Comparison of ENCODE assay signal across 8 cellular contexts in genomic region chr22:50251472-50252054, GRCh38. TPM values are rescaled to one million over a fixed set of nuclear protein-coding genes. Genes with fewer than 3 reads are reported as not detected.
DNase-seq lines count a peak whose midpoint lies in the region; ATAC-seq and TF ChIP-seq lines count a peak whose summit lies in the region.

No MANE protein-coding gene starts in this region.

- no peak for ATAC-seq in omental fat pad (ENCODE audit: low FRiP score)

- H3K4me1 ChIP-seq in ES-I3 (ENCODE audit: insufficient read depth, low read length) (no peaks in the 10 kb centered on the region), esophagus (ENCODE audit: control insufficient read depth in 2 of 2, insufficient read depth in 2 of 2, low read length in 1 of 2) (peaks cover 7 to 29% of the 10 kb centered on the region in 2 donors)

- 7 to 9% methylated on average over 30 to 35 of the region's 35 CpGs for WGBS in esophagus, 2 donors

- TF ChIP-seq CTCF in RWPE1 (conservative IDR thresholded peaks at IDR 0.05; ENCODE audit: low read depth) (no peak), progenitor cell of endocrine pancreas (IDR thresholded peaks at IDR 0.05; ENCODE audit: unreplicated experiment) (no peak), omental fat pad (IDR thresholded peaks at IDR 0.05) (no peak)

- H3K27me3 ChIP-seq in esophagus (ENCODE audit: control insufficient read depth in 1 of 2, insufficient read depth in 2 of 2, low read length in 2 of 2): no peaks in the 10 kb centered on the region

- peak overlapping the region; percentile 45 for H3K4me3 Mint-ChIP-seq in progenitor cell of endocrine pancreas (ENCODE audit: low read depth)

- peak overlapping the region; percentile 24 for H3K27ac Mint-ChIP-seq in progenitor cell of endocrine pancreas

- CTCF ChIA-PET in RWPE1 (lab: Yijun Ruan, JAX): interaction anchor here (0.6 to 1.5 kb wide), 2 partner anchors 77 to 114 kb away, joined by 3 to 5 read pairs; no protein-coding TSS in a partner anchor

- peak overlapping the region; percentile 55 to 75 for H3K4me3 ChIP-seq in esophagus (ENCODE audit: low read depth in 1 of 2, low read length in 2 of 2)

- DNase-seq in RWPE1 (ENCODE audit: low spot score) (no peak), progenitor cell of endocrine pancreas (ENCODE audit: low spot score, unreplicated experiment) (no peak), SIG-M5 treated with dmso at 0.1 percent for 504 hours (lab: John Stamatoyannopoulos, UW; ENCODE audit: unreplicated experiment) (no peak), mucosa of gallbladder (ENCODE audit: low spot score) (no peak), COLO668 (lab: John Stamatoyannopoulos, UW; ENCODE audit: unreplicated experiment) (no peak), omental fat pad (ENCODE audit: low spot score) (no peak)

- peaks cover 5% of the 10 kb centered on the region for H3K4me1 Mint-ChIP-seq in progenitor cell of endocrine pancreas (ENCODE audit: low read depth)

- H3K9me3 ChIP-seq in ES-I3 (ENCODE audit: control insufficient read depth, insufficient read depth, low read length) (no peaks in the 10 kb centered on the region), esophagus (ENCODE audit: control insufficient read depth in 2 of 2, insufficient read depth in 1 of 2, low read depth in 1 of 2, low read length in 1 of 2) (peaks cover 0 to 2% of the 10 kb centered on the region in 2 donors)

- H3K27me3 Mint-ChIP-seq in progenitor cell of endocrine pancreas: no peaks in the 10 kb centered on the region

- peak overlapping the region; percentile 83; the same call in 1 of the 2 replicates for H3K9ac ChIP-seq in ES-I3 (ENCODE audit: low read depth, low read length)

- POLR2A ChIA-PET in RWPE1 (lab: Yijun Ruan, JAX; ENCODE audit: low non-redundant PET): no interaction called here

- H3K36me3 Mint-ChIP-seq in progenitor cell of endocrine pancreas (ENCODE audit: insufficient read depth): peaks cover 1% of the 10 kb centered on the region

- no peaks in the 10 kb centered on the region for H3K9me3 Mint-ChIP-seq in progenitor cell of endocrine pancreas (ENCODE audit: low read depth)

- H3K36me3 ChIP-seq in ES-I3 (ENCODE audit: insufficient read depth, low read length): no peaks in the 10 kb centered on the region
- H3K36me3 ChIP-seq in esophagus (ENCODE audit: control insufficient read depth in 2 of 2, insufficient read depth in 2 of 2, low read length in 1 of 2): peaks cover 0 to 16% of the 10 kb centered on the region in 2 donors

- H3K27ac ChIP-seq in RWPE1 (peak overlapping the region; percentile 89), esophagus (ENCODE audit: low read depth in 2 of 2, low read length in 1 of 2) (peak overlapping the region; percentile 81 to 86)

RNA-seq across cellular contexts. Expression of gene HDAC10, which starts 0.5 kb away (rescaled TPM):
- polyA plus RNA-seq in esophagus: 10 to 100 TPM; 22.0 to 42.4 TPM
- total RNA-seq in progenitor cell of endocrine pancreas: 73.8 and 81.5 TPM in 2 replicates
- 100 TPM for total RNA-seq in mucosa of gallbladder
- total RNA-seq in omental fat pad: 10 to 100 TPM; 18.4 to 53.8 (median 23.6) TPM

RNA-seq across cellular contexts. Expression of gene TUBGCP6, which starts 6.7 kb away (rescaled TPM):
- 10 to 100 TPM; 19.3 to 37.9 TPM for polyA plus RNA-seq in esophagus
- total RNA-seq in progenitor cell of endocrine pancreas (62.0 and 70.9 TPM in 2 replicates), mucosa of gallbladder (64.4 TPM), omental fat pad (10 to 100 TPM; 32.7 to 52.2 (median 33.5) TPM)

RNA-seq across cellular contexts. Expression of gene MAPK12, which starts 9.9 kb away (rescaled TPM):
- 1 to 10 TPM; 3.0 to 3.4 TPM for polyA plus RNA-seq in esophagus
- total RNA-seq in progenitor cell of endocrine pancreas (53.7 and 54.6 TPM in 2 replicates), mucosa of gallbladder (23.2 TPM), omental fat pad (10 to 100 TPM in 3 of 4 donors, 1 to 10 TPM in 1; 7.9 to 31.1 (median 17.8) TPM)

RNA-seq across cellular contexts. Expression of gene MAPK11, which starts 18.6 kb away (rescaled TPM):
- 1 to 10 TPM; 5.4 to 6.1 TPM for polyA plus RNA-seq in esophagus
- total RNA-seq in progenitor cell of endocrine pancreas (2.3 and 2.7 TPM in 2 replicates), mucosa of gallbladder (16.7 TPM), omental fat pad (10 to 100 TPM; 12.1 to 38.9 (median 20.4) TPM)

RNA-seq across cellular contexts. Expression of gene SELENOO, which starts 50.8 kb away (rescaled TPM):
- 10 to 100 TPM; 23.0 to 35.9 TPM for polyA plus RNA-seq in esophagus
- total RNA-seq in progenitor cell of endocrine pancreas (24.3 and 24.7 TPM in 2 replicates), mucosa of gallbladder (37.0 TPM), omental fat pad (10 to 100 TPM; 21.2 to 38.3 (median 31.9) TPM)
